1 cellular context compared by ENCODE assay signal in genomic region chr2:233867993-233868532, GRCh38.
TF ChIP-seq lines count a peak whose summit lies in the region.

Gene MSL3B, minus strand, starts transcription at chr2:233868386.

TF ChIP-seq in K562, 482 proteins besides CTCF, POLR2A, EP300 and RAD21 (continued from another document and continues in another):
- TF ChIP-seq ZNF583 (CRISPR knock-in tag; IDR thresholded peaks at IDR 0.05) (no peak), MYNN (IDR thresholded peaks at IDR 0.05) (no peak), MYNN (CRISPR knock-in tag; IDR thresholded peaks at IDR 0.05) (no peak), TAF1 (IDR thresholded peaks at IDR 0.05; ENCODE audit: control insufficient read depth, extremely low read depth, insufficient read depth, low read length, severe bottlenecking) (peak; percentile 25), DDX20 (tag; IDR thresholded peaks at IDR 0.05; ENCODE audit: low read depth) (no peak), IRF9 (tag; IDR thresholded peaks at IDR 0.05) (no peak), USF2 (CRISPR knock-in tag; IDR thresholded peaks at IDR 0.05) (0 out of 2 replicates have a peak, but pooled peaks have one; percentile 14), MAZ (CRISPR knock-in tag; conservative IDR thresholded peaks at IDR 0.05 in 1 of 2, IDR thresholded peaks at IDR 0.05 in 1 of 2) (no peak), L3MBTL2 (IDR thresholded peaks at IDR 0.05) (peak; percentile 98), ZNF277 (CRISPR knock-in tag; IDR thresholded peaks at IDR 0.05; ENCODE audit: borderline replicate concordance) (no peak), ZNF785 (CRISPR knock-in tag; IDR thresholded peaks at IDR 0.05) (no peak), TCF7L2 (IDR thresholded peaks at IDR 0.05; ENCODE audit: low read depth, low read length) (no peak), HDAC8 (tag; IDR thresholded peaks at IDR 0.05) (no peak), ZNF146 (CRISPR knock-in tag; IDR thresholded peaks at IDR 0.05; ENCODE audit: unreplicated experiment) (no peak), SREBF2 (CRISPR knock-in tag; IDR thresholded peaks at IDR 0.05) (no peak), CXXC5 (CRISPR knock-in tag; IDR thresholded peaks at IDR 0.05) (peak; percentile 96), HDAC6 (IDR thresholded peaks at IDR 0.05; ENCODE audit: low read depth, low read length) (no peak), GMEB1 (CRISPR knock-in tag; IDR thresholded peaks at IDR 0.05) (peak; percentile 90), ZNF431 (CRISPR knock-in tag; IDR thresholded peaks at IDR 0.05) (no peak), SFPQ (IDR thresholded peaks at IDR 0.05; ENCODE audit: low read depth, low read length) (no peak), THRA (IDR thresholded peaks at IDR 0.05) (no peak), TAF15 (IDR thresholded peaks at IDR 0.05; ENCODE audit: low read depth, low read length) (no peak), NFE2L1 (tag; IDR thresholded peaks at IDR 0.05; ENCODE audit: borderline replicate concordance, low read depth) (no peak), CBX2 (IDR thresholded peaks at IDR 0.05; ENCODE audit: insufficient read depth, low read length, poor library complexity, severe bottlenecking) (no peak), ZNF584 (CRISPR knock-in tag; IDR thresholded peaks at IDR 0.05; ENCODE audit: low read depth) (no peak), GTF2E2 (tag; IDR thresholded peaks at IDR 0.05) (no peak), TARDBP (IDR thresholded peaks at IDR 0.05) (no peak), MCM2 (IDR thresholded peaks at IDR 0.05; ENCODE audit: low read depth) (no peak), PRMT5 (CRISPR knock-in tag; IDR thresholded peaks at IDR 0.05) (no peak), NEUROD1 (IDR thresholded peaks at IDR 0.05; ENCODE audit: borderline replicate concordance, low read depth, low read length, partially characterized antibody) (no peak), CHCHD3 (CRISPR knock-in tag; IDR thresholded peaks at IDR 0.05) (no peak), ZBTB9 (CRISPR knock-in tag; IDR thresholded peaks at IDR 0.05) (no peak), IRF2 (CRISPR knock-in tag; IDR thresholded peaks at IDR 0.05) (no peak), ZNF445 (CRISPR knock-in tag; IDR thresholded peaks at IDR 0.05; ENCODE audit: low read depth) (no peak), CBX8 (IDR thresholded peaks at IDR 0.05; ENCODE audit: borderline replicate concordance, extremely low read depth, low read depth, low read length, poor library complexity, severe bottlenecking) (no peak), SNIP1 (IDR thresholded peaks at IDR 0.05; ENCODE audit: low read depth) (no peak), STAG1 (CRISPR knock-in tag; IDR thresholded peaks at IDR 0.05; ENCODE audit: borderline replicate concordance) (no peak), ZNF695 (CRISPR knock-in tag; IDR thresholded peaks at IDR 0.05) (no peak), ZNF143 (CRISPR knock-in tag; IDR thresholded peaks at IDR 0.05) (no peak), ZNF76 (CRISPR knock-in tag; IDR thresholded peaks at IDR 0.05; ENCODE audit: borderline replicate concordance) (no peak), TCF15 (CRISPR knock-in tag; IDR thresholded peaks at IDR 0.05) (no peak), ELF1 (tag; IDR thresholded peaks at IDR 0.05) (no peak), PTRF (tag; IDR thresholded peaks at IDR 0.05) (no peak), SMARCB1 (IDR thresholded peaks at IDR 0.05; ENCODE audit: insufficient read length, low read depth) (no peak), GABPB1 (CRISPR knock-in tag; IDR thresholded peaks at IDR 0.05) (0 out of 2 replicates have a peak, but pooled peaks have one; percentile 22), BCLAF1 (IDR thresholded peaks at IDR 0.05; ENCODE audit: borderline replicate concordance in 1 of 2, control insufficient read depth in 1 of 2, low read depth in 2 of 2, low read length in 1 of 2) (no peak), TAL1 (IDR thresholded peaks at IDR 0.05) (no peak), RBM15 (IDR thresholded peaks at IDR 0.05; ENCODE audit: insufficient read depth, low read length) (no peak), ZNF699 (CRISPR knock-in tag; IDR thresholded peaks at IDR 0.05; ENCODE audit: insufficient replicate concordance) (no peak), TEAD1 (CRISPR knock-in tag; IDR thresholded peaks at IDR 0.05) (no peak), JUND (IDR thresholded peaks at IDR 0.05; ENCODE audit: borderline replicate concordance, low read depth, low read length) (no peak), JUND (tag; IDR thresholded peaks at IDR 0.05; ENCODE audit: borderline replicate concordance, low read depth, low read length) (no peak), MEF2A (IDR thresholded peaks at IDR 0.05; ENCODE audit: control insufficient read depth, low read depth, low read length) (no peak), HEY1 (CRISPR knock-in tag; IDR thresholded peaks at IDR 0.05; ENCODE audit: borderline replicate concordance) (no peak), ADNP (tag; IDR thresholded peaks at IDR 0.05) (no peak), NRF1 (conservative IDR thresholded peaks at IDR 0.05 in 1 of 2, IDR thresholded peaks at IDR 0.05 in 1 of 2) (peak; percentile 89 to 90), SPI1 (IDR thresholded peaks at IDR 0.05; ENCODE audit: borderline replicate concordance, low read depth, low read length) (no peak), HMGXB4 (CRISPR knock-in tag; IDR thresholded peaks at IDR 0.05) (no peak)
